ENCODE assay signal across 1 cellular context in the genomic region with DNA sequence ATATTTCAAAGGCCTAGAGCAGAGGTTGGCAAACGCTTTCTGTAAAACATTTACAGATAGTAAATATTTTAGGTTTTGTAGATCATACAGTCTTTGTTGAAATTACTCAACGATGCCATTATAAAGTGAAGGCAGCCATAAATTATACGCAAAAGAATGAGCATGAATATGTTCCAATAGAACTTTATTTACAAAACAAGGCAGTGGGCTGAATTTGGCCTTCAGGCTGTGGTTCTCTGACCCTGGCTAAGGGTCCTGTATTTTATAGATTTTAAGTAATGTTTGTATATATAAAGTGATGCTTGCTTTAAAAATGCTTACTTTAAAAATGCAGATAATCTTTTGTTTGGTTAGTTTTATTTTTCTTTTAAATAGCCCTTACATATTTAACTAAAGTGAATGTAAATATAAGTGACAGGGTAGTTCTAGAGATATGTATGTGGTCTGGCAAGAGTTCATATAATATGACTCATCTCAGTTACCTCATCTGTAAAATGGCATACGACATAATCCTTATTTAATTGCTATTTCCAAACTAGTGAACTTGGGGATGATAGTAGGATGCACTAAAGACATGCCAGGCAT.
TF ChIP-seq lines count a peak whose summit lies in the region.

No MANE protein-coding gene starts in this region.

TF ChIP-seq in endothelial cell of umbilical vein, 7 proteins besides CTCF, POLR2A, EP300 and RAD21 (continued from another document):
- TF ChIP-seq FOS (IDR thresholded peaks at IDR 0.05; ENCODE audit: borderline replicate concordance, insufficient read depth, low read length): no peak
TF ChIP-seq in endothelial cell of umbilical vein: peak in this region for 1.
